In genomic region chr11:10855295-10855694, GRCh38 we compare ENCODE assay signal across 23 cellular contexts. TPM values are rescaled to one million over a fixed set of nuclear protein-coding genes. Genes with fewer than 3 reads are reported as not detected.
A peak's percentile ranks its signal among the peaks of the same experiment; 100 is the strongest.
DNase-seq lines count a peak whose midpoint lies in the region; ATAC-seq, FAIRE-seq and TF ChIP-seq lines count a peak whose summit lies in the region.
"Had no signal": no experiment of that assay in that cellular context is flagged by ENCODE, and none has a peak within 500 bp of the region (broad histone marks: within the 10 kb centered on the region; RNA-seq: fewer than 3 reads in every experiment).

No MANE protein-coding gene starts in this region.

- DNase-seq in astrocyte (ENCODE audit: low read depth) (no peak), uterus (no peak), body of pancreas (no peak)
- no peak for DNase-seq in effector CD4-positive, alpha-beta T cell
- DNase-seq: CD4-positive, alpha-beta T cell; DMS79 treated with DMSO at 0.1 percent for 48 hours; GDM1; KBM-7; MM.1S; NCI-H1105 treated with DMSO at 0.1 percent for 48 hours; NCI-H187 treated with DMSO at 0.1 percent for 48 hours; NCI-H2171; NCI-H510A; NCI-H82; RPMI8226; T-cell had no signal

- H3K36me3 Mint-ChIP-seq in astrocyte (ENCODE audit: low read depth, unreplicated experiment) = peaks cover 7% of the 10 kb centered on the region
- H3K36me3 Mint-ChIP-seq in activated T-helper 17 cell treated with anti-CD3 and anti-CD28 coated beads, Interleukin-2, amount 50 U/mL, for 72 hours (ENCODE audit: low read depth) = peaks cover 59% of the 10 kb centered on the region

- H3K27me3 ChIP-seq in BLaER1 treated with 17β-estradiol and CSF1 and Interleukin-3, amounts not matched to agents 10 nM and 100 nM = no peaks in the 10 kb centered on the region
- no peaks in the 10 kb centered on the region for H3K27me3 ChIP-seq in KMS-11 (ENCODE audit: insufficient read depth, low read depth)
- H3K27me3 ChIP-seq in astrocyte (ENCODE audit: insufficient read depth, low read length) = no peaks in the 10 kb centered on the region
- no peaks in the 10 kb centered on the region for H3K27me3 ChIP-seq in neural cell (ENCODE audit: insufficient read depth, low read depth, low read length)
- H3K27me3 ChIP-seq in uterus = no peaks in the 10 kb centered on the region
- H3K27me3 ChIP-seq in body of pancreas = no peaks in the 10 kb centered on the region
- H3K27me3 ChIP-seq: SJSA1 had no signal

- peaks cover 42 to 54% (median 47%) of the 10 kb centered on the region in 11 experiments for H3K36me3 ChIP-seq in BLaER1 treated with 17β-estradiol and CSF1 and Interleukin-3, amounts not matched to agents 10 nM and 100 nM
- peaks cover 6% of the 10 kb centered on the region for H3K36me3 ChIP-seq in KMS-11 (ENCODE audit: insufficient read depth)
- H3K36me3 ChIP-seq in astrocyte (ENCODE audit: insufficient read depth, low read length) = peaks cover 29% of the 10 kb centered on the region
- peaks cover 29% of the 10 kb centered on the region for H3K36me3 ChIP-seq in neural cell (ENCODE audit: insufficient read depth, low read length)
- H3K36me3 ChIP-seq in uterus = no peaks in the 10 kb centered on the region
- peaks cover 4 to 10% of the 10 kb centered on the region in 2 donors for H3K36me3 ChIP-seq in body of pancreas (replicated peaks in 1 of 2; ENCODE audit: insufficient read depth in 1 of 2, low read depth in 2 of 2)

- H3K9ac ChIP-seq in BLaER1 treated with 17β-estradiol and CSF1 and Interleukin-3, amounts not matched to agents 10 nM and 100 nM = no peak overlapping the region
- H3K9ac ChIP-seq in KMS-11 = no peak overlapping the region
- no peak overlapping the region for H3K9ac ChIP-seq in astrocyte (ENCODE audit: low read length)
- H3K9ac ChIP-seq in neural cell (ENCODE audit: low read length) = no peak overlapping the region

- no peak for ATAC-seq in body of pancreas
- no peak for ATAC-seq in activated T-helper 17 cell treated with anti-CD3 and anti-CD28 coated beads, Interleukin-2, amount 50 U/mL, for 72 hours (replicated peaks)
- ATAC-seq: GM23338, T-cell had no signal

- 90 to 97% methylated on average over 2 of the region's 2 CpGs for WGBS in body of pancreas, 2 donors

- H2AFZ ChIP-seq in KMS-11 (ENCODE audit: low read depth) = no peak overlapping the region
- no peak overlapping the region for H2AFZ ChIP-seq in astrocyte (ENCODE audit: low read depth, low read length)
- H2AFZ ChIP-seq in neural cell (ENCODE audit: low read depth, low read length) = no peak overlapping the region
- H2AFZ ChIP-seq: GM23338 had no signal

- H3K27ac ChIP-seq in BLaER1 treated with 17β-estradiol and CSF1 and Interleukin-3, amounts not matched to agents 10 nM and 100 nM = no peak overlapping the region
- no peak overlapping the region for H3K27ac ChIP-seq in KMS-11
- no peak overlapping the region for H3K27ac ChIP-seq in astrocyte (ENCODE audit: low read depth, low read length)
- H3K27ac ChIP-seq in neural cell (ENCODE audit: low read length) = no peak overlapping the region
- no peak overlapping the region for H3K27ac ChIP-seq in uterus
- no peak overlapping the region for H3K27ac ChIP-seq in body of pancreas
- H3K27ac ChIP-seq: SJSA1 had no signal

- TF ChIP-seq POLR2A in uterus (IDR thresholded peaks at IDR 0.05) (no peak), body of pancreas (IDR thresholded peaks at IDR 0.05) (no peak)

- no peaks in the 10 kb centered on the region for H3K27me3 Mint-ChIP-seq in astrocyte (ENCODE audit: low read depth, unreplicated experiment)
- H3K27me3 Mint-ChIP-seq in activated T-helper 17 cell treated with anti-CD3 and anti-CD28 coated beads, Interleukin-2, amount 50 U/mL, for 72 hours = no peaks in the 10 kb centered on the region
- H3K27me3 Mint-ChIP-seq: CD4-positive, alpha-beta T cell; T-cell had no signal

- H3K9me3 Mint-ChIP-seq in astrocyte (ENCODE audit: unreplicated experiment) = no peaks in the 10 kb centered on the region
- H3K9me3 Mint-ChIP-seq in activated T-helper 17 cell treated with anti-CD3 and anti-CD28 coated beads, Interleukin-2, amount 50 U/mL, for 72 hours = no peaks in the 10 kb centered on the region
- H3K9me3 Mint-ChIP-seq: CD4-positive, alpha-beta T cell; GM23338; T-cell had no signal

- TF ChIP-seq CTCF in KMS-11 (conservative IDR thresholded peaks at IDR 0.05; ENCODE audit: low read depth, low read length) (no peak), astrocyte (IDR thresholded peaks at IDR 0.05; ENCODE audit: insufficient read depth, low read depth, low read length) (no peak), neural cell (IDR thresholded peaks at IDR 0.05; ENCODE audit: poor library complexity, severe bottlenecking) (no peak), uterus (IDR thresholded peaks at IDR 0.05) (no peak), body of pancreas (IDR thresholded peaks at IDR 0.05) (no peak)

- peak overlapping the region in 9 of 11 experiments; percentile 3 to 94 (median 30); a peak in 12 of 22 replicates for H3K4me2 ChIP-seq in BLaER1 treated with 17β-estradiol and CSF1 and Interleukin-3, amounts not matched to agents 10 nM and 100 nM
- H3K4me2 ChIP-seq in KMS-11 = peak overlapping the region; percentile 98; the same call in 1 of the 2 replicates
- peak overlapping the region; percentile 16 for H3K4me2 ChIP-seq in astrocyte (ENCODE audit: low read length)
- H3K4me2 ChIP-seq in neural cell (ENCODE audit: low read length) = peak overlapping the region; percentile 97

- peaks cover 12% of the 10 kb centered on the region for H3F3A ChIP-seq in neural cell (ENCODE audit: insufficient read depth, low read length, poor library complexity, severe bottlenecking)

- no peak for FAIRE-seq in astrocyte (lab: Jason Lieb, UNC)
- FAIRE-seq: D721Med had no signal

- no peak overlapping the region; a peak in 1 of 20 replicates for H3K4me3 ChIP-seq in BLaER1 treated with 17β-estradiol and CSF1 and Interleukin-3, amounts not matched to agents 10 nM and 100 nM
- no peak overlapping the region for H3K4me3 ChIP-seq in KMS-11 (IDR thresholded peaks at IDR 0.05; ENCODE audit: insufficient read depth, low read depth, low read length)
- no peak overlapping the region for H3K4me3 ChIP-seq in astrocyte (ENCODE audit: insufficient read depth, low read depth, low read length)
- H3K4me3 ChIP-seq in neural cell (ENCODE audit: low read length) = peak overlapping the region; percentile 89
- H3K4me3 ChIP-seq in uterus = no peak overlapping the region
- no peak overlapping the region for H3K4me3 ChIP-seq in body of pancreas
- H3K4me3 ChIP-seq: SJSA1 had no signal

- H3K27ac Mint-ChIP-seq in astrocyte (ENCODE audit: unreplicated experiment) = no peak overlapping the region
- H3K27ac Mint-ChIP-seq in activated T-helper 17 cell treated with anti-CD3 and anti-CD28 coated beads, Interleukin-2, amount 50 U/mL, for 72 hours = no peak overlapping the region
- H3K27ac Mint-ChIP-seq: GM23338 had no signal

- TF ChIP-seq RAD21 in neural cell (conservative IDR thresholded peaks at IDR 0.05) = no peak

- no peak for TF ChIP-seq EP300 in neural cell (conservative IDR thresholded peaks at IDR 0.05; ENCODE audit: poor library complexity, severe bottlenecking)

- H3K9me2 ChIP-seq in neural cell (ENCODE audit: insufficient read depth, low read length) = no peaks in the 10 kb centered on the region

- H3K79me2 ChIP-seq in KMS-11 (ENCODE audit: insufficient read depth, low read depth) (peaks cover 50% of the 10 kb centered on the region), astrocyte (ENCODE audit: insufficient read depth, low read length) (peaks cover 68% of the 10 kb centered on the region), neural cell (replicated peaks; ENCODE audit: insufficient read depth, low read length) (peaks cover 53% of the 10 kb centered on the region)

- no peak overlapping the region for H3K4me3 Mint-ChIP-seq in astrocyte (ENCODE audit: unreplicated experiment)
- H3K4me3 Mint-ChIP-seq in activated T-helper 17 cell treated with anti-CD3 and anti-CD28 coated beads, Interleukin-2, amount 50 U/mL, for 72 hours = no peak overlapping the region

- H4K20me1 ChIP-seq in BLaER1 treated with 17β-estradiol and CSF1 and Interleukin-3, amounts not matched to agents 10 nM and 100 nM = no peaks in the 10 kb centered on the region
- H4K20me1 ChIP-seq in KMS-11 (ENCODE audit: insufficient read depth) (no peaks in the 10 kb centered on the region), astrocyte (ENCODE audit: insufficient read depth, low read length) (peaks cover 4% of the 10 kb centered on the region), neural cell (ENCODE audit: insufficient read depth) (no peaks in the 10 kb centered on the region)

- H3K9me3 ChIP-seq in BLaER1 treated with 17β-estradiol and CSF1 and Interleukin-3, amounts not matched to agents 10 nM and 100 nM (replicated peaks in 1 of 11) = peaks cover 0 to 10% (median 0%) of the 10 kb centered on the region in 11 experiments; a peak in 2 of 22 replicates
- H3K9me3 ChIP-seq in astrocyte (ENCODE audit: insufficient read depth, low read depth, low read length) (no peaks in the 10 kb centered on the region), neural cell (ENCODE audit: low read length) (no peaks in the 10 kb centered on the region), uterus (no peaks in the 10 kb centered on the region), body of pancreas (no peaks in the 10 kb centered on the region)
- H3K9me3 ChIP-seq: SJSA1 had no signal

- H3K4me1 ChIP-seq in BLaER1 treated with 17β-estradiol and CSF1 and Interleukin-3, amounts not matched to agents 10 nM and 100 nM = peaks cover 16 to 27% (median 24%) of the 10 kb centered on the region in 10 experiments
- peaks cover 39% of the 10 kb centered on the region for H3K4me1 ChIP-seq in KMS-11 (ENCODE audit: low read depth, poor library complexity, severe bottlenecking)
- H3K4me1 ChIP-seq in astrocyte (ENCODE audit: insufficient read depth, low read length) = no peaks in the 10 kb centered on the region
- peaks cover 0 to 15% of the 10 kb centered on the region in 2 donors for H3K4me1 ChIP-seq in uterus
- H3K4me1 ChIP-seq in body of pancreas = peaks cover 19% of the 10 kb centered on the region

- peaks cover 14% of the 10 kb centered on the region for H3K4me1 Mint-ChIP-seq in astrocyte (ENCODE audit: low read depth, unreplicated experiment)
- H3K4me1 Mint-ChIP-seq in activated T-helper 17 cell treated with anti-CD3 and anti-CD28 coated beads, Interleukin-2, amount 50 U/mL, for 72 hours = peaks cover 26% of the 10 kb centered on the region

- intact Hi-C loops in uterus (cut with DNase I; ENCODE audit: low total_unique reads) = loop anchor here (5.0 kb wide), 1 partner anchor 48 kb away; the partner anchor contains the start of gene EIF4G2
- intact Hi-C loops in body of pancreas (cut with DNase I) = no loop called here

RNA-seq across cellular contexts. Expression of gene ZBED5, which starts 2.6 kb away (rescaled TPM):
- total RNA-seq in astrocyte (32.9 and 35.1 TPM in 2 replicates), uterus (10 to 100 TPM; 24.6 to 82.7 (median 61.0) TPM), body of pancreas (10 to 100 TPM; 16.5 to 24.1 TPM)
- polyA plus RNA-seq in neural cell = 159 and 178 TPM in 2 replicates
- polyA minus RNA-seq in neural cell = 124 and 133 TPM in 2 replicates
- 10 to 100 TPM; 28.8 to 33.0 TPM for total RNA-seq in activated T-helper 17 cell treated with anti-CD3 and anti-CD28 coated beads, Interleukin-2, amount 50 U/mL, for 72 hours

RNA-seq across cellular contexts. Expression of gene EIF4G2, which starts 46.6 kb away (rescaled TPM):
- 1,309 and 1,364 TPM in 2 replicates for total RNA-seq in astrocyte
- 989 and 1,004 TPM in 2 replicates for polyA plus RNA-seq in neural cell
- polyA minus RNA-seq in neural cell = 1,252 and 1,426 TPM in 2 replicates
- 100 to 1,000 TPM; 286 to 726 (median 581) TPM for total RNA-seq in uterus
- total RNA-seq in body of pancreas = 100 to 1,000 TPM; 223 to 230 TPM
- 1,000 to 10,000 TPM in 1 of 2 donors, 100 to 1,000 TPM in 1; 622 to 1,188 TPM for total RNA-seq in activated T-helper 17 cell treated with anti-CD3 and anti-CD28 coated beads, Interleukin-2, amount 50 U/mL, for 72 hours

Comparison
In these comparisons a context has a peak if more than half of its experiments do, and no peak if none do; other contexts are left out.
1. H3K4me2 ChIP-seq: peak in every context shown above with its lines; median percentile 98 in KMS-11; 97 in neural cell; 30 in BLaER1 treated with 17β-estradiol and CSF1 and Interleukin-3, amounts not matched to agents 10 nM and 100 nM; 16 in astrocyte.